In the genomic region with DNA sequence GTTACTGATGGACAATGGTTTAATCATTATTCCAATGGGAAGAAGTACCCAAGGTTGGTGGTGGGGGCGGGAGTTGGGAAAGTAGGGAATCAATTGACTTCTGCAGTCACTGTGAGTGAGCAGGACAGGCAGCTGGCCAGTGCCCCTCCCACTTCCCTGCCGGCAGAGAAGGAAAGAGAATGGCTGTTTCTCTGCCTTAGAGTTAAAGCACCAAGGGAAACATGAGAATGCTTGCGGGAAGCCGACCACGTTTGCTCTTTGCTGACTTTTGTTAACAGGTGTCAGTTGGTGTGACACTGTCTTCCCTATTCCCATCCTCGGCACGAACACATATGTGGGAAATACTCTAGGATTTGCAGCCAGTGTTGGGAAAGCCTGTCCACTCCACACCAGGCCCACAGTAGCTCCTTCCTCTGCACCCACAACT, we compare ENCODE assay signal across 10 cellular contexts. TPM values are rescaled to one million over a fixed set of nuclear protein-coding genes. Genes with fewer than 3 reads are reported as not detected.
DNase-seq lines count a peak whose midpoint lies in the region; ATAC-seq, FAIRE-seq and TF ChIP-seq lines count a peak whose summit lies in the region.
"Had no signal": no experiment of that assay in that cellular context is flagged by ENCODE, and none has a peak within 500 bp of the region (broad histone marks: within the 10 kb centered on the region; RNA-seq: fewer than 3 reads in every experiment).

No MANE protein-coding gene starts in this region.

- TF ChIP-seq POLR2A in K562 (conservative IDR thresholded peaks at IDR 0.05), result no peak

- H4K20me1 ChIP-seq in K562 (replicated peaks; ENCODE audit: control insufficient read depth, insufficient read depth, low read length), result no peaks in the 10 kb centered on the region

- TF ChIP-seq EP300 in K562 (IDR thresholded peaks at IDR 0.05; ENCODE audit: low read length), result no peak

- no peak for TF ChIP-seq RAD21 in K562 (CRISPR knock-in tag; conservative IDR thresholded peaks at IDR 0.05 in 1 of 2, IDR thresholded peaks at IDR 0.05 in 1 of 2)

- H3K4me2 ChIP-seq in K562 (ENCODE audit: insufficient read depth, low read length), result peak overlapping the region; percentile 64

- 25% methylated on average over 7 of the region's 7 CpGs for WGBS in K562 (ENCODE audit: insufficient coverage, low coverage, missing lambda C conversion rate)

- peak overlapping the region in 1 of 2 experiments; percentile 8; a peak in 2 of 4 replicates for H3K9ac ChIP-seq in K562 (ENCODE audit: insufficient read depth in 1 of 2, low read depth in 2 of 2, low read length in 2 of 2)

- no TSS peak for BruUV-seq in K562 (replicated peaks; lab: Mats Ljungman, UMichigan)

- FAIRE-seq in K562 (lab: Jason Lieb, UNC), result peak; percentile 88

- intact Hi-C loops in K562 (cut with micrococcal nuclease), result loop anchor here (2.0 kb wide), 1 partner anchor 26 kb away; no protein-coding TSS in a partner anchor

- in situ Hi-C loops in K562 (cut with MboI), result no loop called here
- in situ Hi-C loops in G401 (cut with HindIII; ENCODE audit: low sequenced_read_pairs), result no loop called here

- H3K4me3 Mint-ChIP-seq in chondrocyte (ENCODE audit: unreplicated experiment), result no peak overlapping the region

- peaks cover 6% of the 10 kb centered on the region for H3K36me3 Mint-ChIP-seq in chondrocyte (ENCODE audit: low read depth)

- no peaks in the 10 kb centered on the region for H3K79me2 ChIP-seq in K562 (ENCODE audit: control insufficient read depth, insufficient read depth, low read length)

- H3K27me3 Mint-ChIP-seq in chondrocyte (ENCODE audit: low read depth), result peaks cover 3% of the 10 kb centered on the region

- no peak overlapping the region for H3K27ac Mint-ChIP-seq in chondrocyte (ENCODE audit: unreplicated experiment)

- POLR2A ChIA-PET in K562 (lab: Yijun Ruan, JAX), result interaction anchor here (0.6 to 1.5 kb wide), 10 partner anchors 8 to 569 kb away, joined by 3 to 5 read pairs (median 4); no protein-coding TSS in a partner anchor

- peak overlapping the region; percentile 66 for H2AFZ ChIP-seq in K562 (ENCODE audit: low read depth, low read length)

- no peak for TF ChIP-seq CTCF in K562 (IDR thresholded peaks at IDR 0.05 in 2 of 3, conservative IDR thresholded peaks at IDR 0.05 in 1 of 3; ENCODE audit: insufficient read depth in 2 of 3, low read depth in 1 of 3, low read length in 3 of 3)
- no peak for TF ChIP-seq CTCF in right atrium auricular region (IDR thresholded peaks at IDR 0.05)
- TF ChIP-seq CTCF in chondrocyte (IDR thresholded peaks at IDR 0.05), result no peak

- H3K4me1 Mint-ChIP-seq in chondrocyte (ENCODE audit: low read depth), result peaks cover 23% of the 10 kb centered on the region

- H3K36me3 ChIP-seq in K562 (ENCODE audit: control insufficient read depth, insufficient read depth, low read length) (no peaks in the 10 kb centered on the region; the same call in 2 of the 3 replicates), right atrium auricular region (no peaks in the 10 kb centered on the region)

- H3K27me3 ChIP-seq in K562 (ENCODE audit: control insufficient read depth in 2 of 2, insufficient read depth in 2 of 2, low read length in 2 of 2) (no peaks in the 10 kb centered on the region), right atrium auricular region (no peaks in the 10 kb centered on the region)

- DNase-seq in GM03348 (ENCODE audit: low spot score) (peak; percentile 77), K562 (ENCODE audit: extremely low read depth in 1 of 4, low spot score in 3 of 4) (peak; percentile 28 to 53 (median 38)), right atrium auricular region (ENCODE audit: low spot score) (peak; percentile 79), renal cortical epithelial cell (ENCODE audit: low read depth) (peak; percentile 85), chondrocyte (ENCODE audit: low spot score) (no peak), retina (no peak), G401 (ENCODE audit: low spot score) (no peak), NCI-H2171 treated with DMSO at 0.1 percent for 48 hours (lab: John Stamatoyannopoulos, UW) (no peak)
- DNase-seq: NCI-H2081 treated with DMSO at 0.1 percent for 48 hours had no signal

- CTCF ChIA-PET in K562 (lab: Yijun Ruan, JAX; ENCODE audit: low intra/inter-chr PET ratio), result no interaction called here

- H3K27ac ChIP-seq in K562 (ENCODE audit: extremely low read depth, low read depth, low read length) (no peak overlapping the region; the same call in 2 of the 3 replicates), right atrium auricular region (peak overlapping the region; percentile 37 to 51)

- H3K4me3 ChIP-seq in K562, result no peak overlapping the region
- no peak overlapping the region for H3K4me3 ChIP-seq in right atrium auricular region

- H3K9me3 ChIP-seq in K562 (replicated peaks; ENCODE audit: control insufficient read depth, insufficient read depth, low read depth, low read length) (no peaks in the 10 kb centered on the region), right atrium auricular region (no peaks in the 10 kb centered on the region)

- no peaks in the 10 kb centered on the region for H3K9me3 Mint-ChIP-seq in chondrocyte (ENCODE audit: low read depth)

- peak; percentile 78 for ATAC-seq in K562

- peaks cover 13 to 43% of the 10 kb centered on the region in 2 experiments; a peak in 3 of 5 replicates for H3K4me1 ChIP-seq in K562 (replicated peaks in 1 of 2; ENCODE audit: control insufficient read depth in 2 of 2, insufficient read depth in 2 of 2, low read length in 2 of 2)
- H3K4me1 ChIP-seq in right atrium auricular region, result peaks cover 0 to 42% of the 10 kb centered on the region in 2 donors

- H3K9me1 ChIP-seq in K562 (ENCODE audit: control insufficient read depth, insufficient read depth, low read length), result no peaks in the 10 kb centered on the region

TF ChIP-seq in K562, 482 proteins besides CTCF, POLR2A, EP300 and RAD21 (continues in another document):
- TF ChIP-seq, protein P1, sequence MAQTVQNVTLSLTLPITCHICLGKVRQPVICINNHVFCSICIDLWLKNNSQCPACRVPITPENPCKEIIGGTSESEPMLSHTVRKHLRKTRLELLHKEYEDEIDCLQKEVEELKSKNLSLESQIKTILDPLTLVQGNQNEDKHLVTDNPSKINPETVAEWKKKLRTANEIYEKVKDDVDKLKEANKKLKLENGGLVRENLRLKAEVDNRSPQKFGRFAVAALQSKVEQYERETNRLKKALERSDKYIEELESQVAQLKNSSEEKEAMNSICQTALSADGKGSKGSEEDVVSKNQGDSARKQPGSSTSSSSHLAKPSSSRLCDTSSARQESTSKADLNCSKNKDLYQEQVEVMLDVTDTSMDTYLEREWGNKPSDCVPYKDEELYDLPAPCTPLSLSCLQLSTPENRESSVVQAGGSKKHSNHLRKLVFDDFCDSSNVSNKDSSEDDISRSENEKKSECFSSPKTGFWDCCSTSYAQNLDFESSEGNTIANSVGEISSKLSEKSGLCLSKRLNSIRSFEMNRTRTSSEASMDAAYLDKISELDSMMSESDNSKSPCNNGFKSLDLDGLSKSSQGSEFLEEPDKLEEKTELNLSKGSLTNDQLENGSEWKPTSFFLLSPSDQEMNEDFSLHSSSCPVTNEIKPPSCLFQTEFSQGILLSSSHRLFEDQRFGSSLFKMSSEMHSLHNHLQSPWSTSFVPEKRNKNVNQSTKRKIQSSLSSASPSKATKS (CRISPR knock-in tag; IDR thresholded peaks at IDR 0.05), result no peak
- no peak for TF ChIP-seq ZNF3 (CRISPR knock-in tag; IDR thresholded peaks at IDR 0.05)

RNA-seq across cellular contexts. Expression of a gene that starts 33.5 kb away (rescaled TPM):
- 33.7 and 51.7 TPM in 2 replicates for total RNA-seq in K562 (2011; cell fraction: chromatin; rRNA removed; ENCODE audit: low replicate concordance)
- total RNA-seq in K562 (2011; cell fraction: nucleolus; rRNA removed), result 32.1 and 34.5 TPM in 2 replicates
- total RNA-seq in K562 (2011; cell fraction: nucleoplasm; rRNA removed), result 42.4 and 60.5 TPM in 2 replicates
- 25.6 and 26.4 TPM in 2 replicates for total RNA-seq in K562 (2014; rRNA removed)
- 40.3 and 47.2 TPM in 2 replicates for total RNA-seq in K562 (2014; rRNA removed; fragmentation: Illumina TruSeq; extraction: Trizol)
- total RNA-seq in K562 (2015; rRNA removed; fragmentation: Illumina TruSeq; extraction: Trizol), result 39.0 and 43.9 TPM in 2 replicates
- 28.6 and 31.2 TPM in 2 replicates for total RNA-seq in K562 (2021)
- polyA plus RNA-seq in K562 (2011; rRNA removed), result 35.5 and 49.5 TPM in 2 replicates
- polyA plus RNA-seq in K562 (2011; cell fraction: cytosol; rRNA removed), result 26.6 and 51.5 TPM in 2 replicates
- polyA plus RNA-seq in K562 (2011; cell fraction: nucleus; rRNA removed), result 22.9 and 31.5 TPM in 2 replicates
- polyA plus RNA-seq in K562 (2012), result 21.6 and 28.0 TPM in 2 replicates
- polyA plus RNA-seq in K562 (2014; fragmentation: Illumina TruSeq; extraction: Trizol), result 27.5 and 28.4 TPM in 2 replicates
- polyA plus RNA-seq in K562 (2014; fragmentation: Nextera tagmentation; extraction: Ambion mirVana), result 10 to 100 TPM in 1 of 2 experiments, 1 to 10 TPM in 1; 8.7 to 11.4 TPM
- 31.3 and 33.4 TPM in 2 replicates for polyA plus RNA-seq in K562 (2014; rRNA removed)
- polyA minus RNA-seq in K562 (2011; rRNA and poly(A)+ RNA removed), result 52.2 and 58.3 TPM in 2 replicates
- polyA minus RNA-seq in K562 (2011; cell fraction: cytosol; rRNA and poly(A)+ RNA removed), result 19.7 and 24.4 TPM in 2 replicates
- 21.7 and 30.3 TPM in 2 replicates for polyA minus RNA-seq in K562 (2011; cell fraction: nucleus; rRNA and poly(A)+ RNA removed)
- total RNA-seq in right atrium auricular region, result 10 to 100 TPM; 43.9 to 45.6 TPM
- total RNA-seq in renal cortical epithelial cell, result 97.6 and 98.1 TPM in 2 replicates
- 52.8 to 67.9 TPM (median 53.9 TPM) in 3 replicates for total RNA-seq in chondrocyte
- total RNA-seq in G401 (2014; rRNA removed; shearing (Covaris generic)), result 42.5 and 58.7 TPM in 2 replicates

RNA-seq across cellular contexts. Expression of a gene that starts 36.1 kb away (rescaled TPM):
- not detected in 2 replicates for total RNA-seq in K562 (2011; cell fraction: chromatin; rRNA removed; ENCODE audit: low replicate concordance)
- total RNA-seq in K562 (2011; cell fraction: nucleolus; rRNA removed), result not detected in 2 replicates
- total RNA-seq in K562 (2011; cell fraction: nucleoplasm; rRNA removed), result not detected in 2 replicates
- total RNA-seq in K562 (2014; rRNA removed) (not detected in 2 replicates), K562 (2014; rRNA removed; fragmentation: Illumina TruSeq; extraction: Trizol) (not detected in 2 replicates), K562 (2015; rRNA removed; fragmentation: Illumina TruSeq; extraction: Trizol) (not detected in 2 replicates), K562 (2021) (not detected in 2 replicates), right atrium auricular region (100 to 1,000 TPM in 1 of 2 donors, 10 to 100 TPM in 1; 10.0 to 291 TPM), renal cortical epithelial cell (7.8 and 27.5 TPM in 2 replicates), chondrocyte (0.95 to 1.3 TPM (median 0.99 TPM) in 3 replicates)
- polyA plus RNA-seq in K562 (2011; rRNA removed) (not detected in 2 replicates), K562 (2014; fragmentation: Illumina TruSeq; extraction: Trizol) (not detected in 2 replicates), K562 (2014; fragmentation: Nextera tagmentation; extraction: Ambion mirVana) (not detected), K562 (2014; rRNA removed) (not detected in 2 replicates)
- polyA plus RNA-seq in K562 (2011; cell fraction: cytosol; rRNA removed), result not detected in 2 replicates
- polyA plus RNA-seq in K562 (2011; cell fraction: nucleus; rRNA removed), result not detected in 2 replicates
- polyA plus RNA-seq in K562 (2012), result not detected in 2 replicates
- polyA minus RNA-seq in K562 (2011; rRNA and poly(A)+ RNA removed), result not detected in 2 replicates
- polyA minus RNA-seq in K562 (2011; cell fraction: cytosol; rRNA and poly(A)+ RNA removed), result not detected in 2 replicates
- polyA minus RNA-seq in K562 (2011; cell fraction: nucleus; rRNA and poly(A)+ RNA removed), result not detected in 2 replicates
- total RNA-seq in G401 (2014; rRNA removed; shearing (Covaris generic)), result not detected in 2 replicates
- total RNA-seq: mononuclear cell had no signal

Comparison
In these comparisons a context has a peak if more than half of its experiments do, and no peak if none do; other contexts are left out.
1. DNase-seq: peak in GM03348 (single experiment), K562 (4 of 4), right atrium auricular region (single experiment) and renal cortical epithelial cell (single experiment); none in chondrocyte (single experiment), retina (single experiment), G401 (single experiment) and NCI-H2171 treated with DMSO at 0.1 percent for 48 hours (single experiment).